1 cellular context compared by ENCODE assay signal in the genomic region with DNA sequence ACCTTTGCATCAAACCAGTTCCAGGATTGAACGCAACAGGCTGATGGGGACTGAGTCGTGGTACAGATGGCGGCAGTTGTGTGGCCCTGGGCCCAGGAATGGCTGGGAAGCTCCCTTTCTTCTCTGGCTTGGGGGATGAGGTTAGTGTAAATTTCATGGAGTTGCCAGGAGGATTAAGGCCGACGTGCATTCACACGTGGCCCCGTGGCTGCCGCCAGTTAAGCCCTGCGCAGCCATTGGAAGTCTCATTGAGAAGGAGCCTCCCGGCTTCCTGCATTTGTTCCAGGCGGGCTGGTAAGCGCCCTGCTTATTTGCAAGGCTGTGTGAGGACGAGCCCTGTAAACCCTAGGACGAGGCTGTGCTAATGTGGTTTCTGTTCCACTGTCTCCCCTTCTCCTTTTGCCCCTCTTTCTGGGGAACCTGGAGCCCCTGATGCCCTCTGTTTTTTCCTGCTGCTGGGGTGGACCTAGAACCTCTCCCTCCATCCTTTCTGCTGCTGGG.
TF ChIP-seq lines count a peak whose summit lies in the region.

No MANE protein-coding gene starts in this region.

TF ChIP-seq in K562, 482 proteins besides CTCF, POLR2A, EP300 and RAD21 (continued from another document):
- TF ChIP-seq, protein P1, sequence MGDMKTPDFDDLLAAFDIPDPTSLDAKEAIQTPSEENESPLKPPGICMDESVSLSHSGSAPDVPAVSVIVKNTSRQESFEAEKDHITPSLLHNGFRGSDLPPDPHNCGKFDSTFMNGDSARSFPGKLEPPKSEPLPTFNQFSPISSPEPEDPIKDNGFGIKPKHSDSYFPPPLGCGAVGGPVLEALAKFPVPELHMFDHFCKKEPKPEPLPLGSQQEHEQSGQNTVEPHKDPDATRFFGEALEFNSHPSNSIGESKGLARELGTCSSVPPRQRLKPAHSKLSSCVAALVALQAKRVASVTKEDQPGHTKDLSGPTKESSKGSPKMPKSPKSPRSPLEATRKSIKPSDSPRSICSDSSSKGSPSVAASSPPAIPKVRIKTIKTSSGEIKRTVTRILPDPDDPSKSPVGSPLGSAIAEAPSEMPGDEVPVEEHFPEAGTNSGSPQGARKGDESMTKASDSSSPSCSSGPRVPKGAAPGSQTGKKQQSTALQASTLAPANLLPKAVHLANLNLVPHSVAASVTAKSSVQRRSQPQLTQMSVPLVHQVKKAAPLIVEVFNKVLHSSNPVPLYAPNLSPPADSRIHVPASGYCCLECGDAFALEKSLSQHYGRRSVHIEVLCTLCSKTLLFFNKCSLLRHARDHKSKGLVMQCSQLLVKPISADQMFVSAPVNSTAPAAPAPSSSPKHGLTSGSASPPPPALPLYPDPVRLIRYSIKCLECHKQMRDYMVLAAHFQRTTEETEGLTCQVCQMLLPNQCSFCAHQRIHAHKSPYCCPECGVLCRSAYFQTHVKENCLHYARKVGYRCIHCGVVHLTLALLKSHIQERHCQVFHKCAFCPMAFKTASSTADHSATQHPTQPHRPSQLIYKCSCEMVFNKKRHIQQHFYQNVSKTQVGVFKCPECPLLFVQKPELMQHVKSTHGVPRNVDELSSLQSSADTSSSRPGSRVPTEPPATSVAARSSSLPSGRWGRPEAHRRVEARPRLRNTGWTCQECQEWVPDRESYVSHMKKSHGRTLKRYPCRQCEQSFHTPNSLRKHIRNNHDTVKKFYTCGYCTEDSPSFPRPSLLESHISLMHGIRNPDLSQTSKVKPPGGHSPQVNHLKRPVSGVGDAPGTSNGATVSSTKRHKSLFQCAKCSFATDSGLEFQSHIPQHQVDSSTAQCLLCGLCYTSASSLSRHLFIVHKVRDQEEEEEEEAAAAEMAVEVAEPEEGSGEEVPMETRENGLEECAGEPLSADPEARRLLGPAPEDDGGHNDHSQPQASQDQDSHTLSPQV (IDR thresholded peaks at IDR 0.05) = peak; percentile 19; the same call in 1 of the 2 replicates
- TF ChIP-seq NFYB (IDR thresholded peaks at IDR 0.05; ENCODE audit: extremely low read depth, insufficient read length) (no peak), ZNF408 (CRISPR knock-in tag; IDR thresholded peaks at IDR 0.05; ENCODE audit: low read depth) (no peak), CBX8 (IDR thresholded peaks at IDR 0.05; ENCODE audit: borderline replicate concordance, extremely low read depth, low read depth, low read length, poor library complexity, severe bottlenecking) (no peak), ASH1L (IDR thresholded peaks at IDR 0.05; ENCODE audit: borderline replicate concordance, low read depth, partially characterized antibody) (no peak), NRF1 (conservative IDR thresholded peaks at IDR 0.05 in 1 of 2, IDR thresholded peaks at IDR 0.05 in 1 of 2) (peak; percentile 66 to 71), TEAD1 (CRISPR knock-in tag; IDR thresholded peaks at IDR 0.05) (peak in 1 of 2 experiments; percentile 47; a peak in 1 of 4 replicates), SMARCE1 (IDR thresholded peaks at IDR 0.05) (no peak), NR1H2 (CRISPR knock-in tag; IDR thresholded peaks at IDR 0.05) (no peak), ELF4 (CRISPR knock-in tag; IDR thresholded peaks at IDR 0.05) (no peak), HCFC1 (IDR thresholded peaks at IDR 0.05; ENCODE audit: low read depth, low read length) (no peak), HSF4 (CRISPR knock-in tag; IDR thresholded peaks at IDR 0.05; ENCODE audit: borderline replicate concordance) (no peak), SMAD3 (CRISPR knock-in tag; conservative IDR thresholded peaks at IDR 0.05) (no peak), FOXK2 (conservative IDR thresholded peaks at IDR 0.05 in 1 of 2, IDR thresholded peaks at IDR 0.05 in 1 of 2; ENCODE audit: low read depth in 2 of 2) (no peak; a peak in 1 of 4 replicates), ZNF707 (CRISPR knock-in tag; conservative IDR thresholded peaks at IDR 0.05) (no peak), SIN3A (IDR thresholded peaks at IDR 0.05; ENCODE audit: borderline replicate concordance in 2 of 2, control insufficient read depth in 1 of 2, low read depth in 2 of 2, low read length in 2 of 2) (peak in 1 of 2 experiments; percentile 24; a peak in 1 of 4 replicates), PHF21A (IDR thresholded peaks at IDR 0.05; ENCODE audit: borderline replicate concordance, low read depth) (no peak), ZNF444 (CRISPR knock-in tag; IDR thresholded peaks at IDR 0.05) (0 out of 2 replicates have a peak, but pooled peaks have one; percentile 43), ZNF766 (CRISPR knock-in tag; conservative IDR thresholded peaks at IDR 0.05) (no peak), ZNF143 (CRISPR knock-in tag; IDR thresholded peaks at IDR 0.05) (no peak), ZNF12 (CRISPR knock-in tag; IDR thresholded peaks at IDR 0.05) (no peak), FIP1L1 (IDR thresholded peaks at IDR 0.05; ENCODE audit: low read depth, low read length, poor library complexity, severe bottlenecking) (no peak)
- TF ChIP-seq, protein P2, sequence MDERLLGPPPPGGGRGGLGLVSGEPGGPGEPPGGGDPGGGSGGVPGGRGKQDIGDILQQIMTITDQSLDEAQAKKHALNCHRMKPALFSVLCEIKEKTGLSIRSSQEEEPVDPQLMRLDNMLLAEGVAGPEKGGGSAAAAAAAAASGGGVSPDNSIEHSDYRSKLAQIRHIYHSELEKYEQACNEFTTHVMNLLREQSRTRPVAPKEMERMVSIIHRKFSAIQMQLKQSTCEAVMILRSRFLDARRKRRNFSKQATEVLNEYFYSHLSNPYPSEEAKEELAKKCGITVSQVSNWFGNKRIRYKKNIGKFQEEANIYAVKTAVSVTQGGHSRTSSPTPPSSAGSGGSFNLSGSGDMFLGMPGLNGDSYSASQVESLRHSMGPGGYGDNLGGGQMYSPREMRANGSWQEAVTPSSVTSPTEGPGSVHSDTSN (CRISPR knock-in tag; IDR thresholded peaks at IDR 0.05; ENCODE audit: low read depth) = no peak
- TF ChIP-seq, protein P2 (tag; conservative IDR thresholded peaks at IDR 0.05; ENCODE audit: low read depth) = no peak
- TF ChIP-seq, protein P3, sequence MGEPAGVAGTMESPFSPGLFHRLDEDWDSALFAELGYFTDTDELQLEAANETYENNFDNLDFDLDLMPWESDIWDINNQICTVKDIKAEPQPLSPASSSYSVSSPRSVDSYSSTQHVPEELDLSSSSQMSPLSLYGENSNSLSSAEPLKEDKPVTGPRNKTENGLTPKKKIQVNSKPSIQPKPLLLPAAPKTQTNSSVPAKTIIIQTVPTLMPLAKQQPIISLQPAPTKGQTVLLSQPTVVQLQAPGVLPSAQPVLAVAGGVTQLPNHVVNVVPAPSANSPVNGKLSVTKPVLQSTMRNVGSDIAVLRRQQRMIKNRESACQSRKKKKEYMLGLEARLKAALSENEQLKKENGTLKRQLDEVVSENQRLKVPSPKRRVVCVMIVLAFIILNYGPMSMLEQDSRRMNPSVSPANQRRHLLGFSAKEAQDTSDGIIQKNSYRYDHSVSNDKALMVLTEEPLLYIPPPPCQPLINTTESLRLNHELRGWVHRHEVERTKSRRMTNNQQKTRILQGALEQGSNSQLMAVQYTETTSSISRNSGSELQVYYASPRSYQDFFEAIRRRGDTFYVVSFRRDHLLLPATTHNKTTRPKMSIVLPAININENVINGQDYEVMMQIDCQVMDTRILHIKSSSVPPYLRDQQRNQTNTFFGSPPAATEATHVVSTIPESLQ (CRISPR knock-in tag; IDR thresholded peaks at IDR 0.05) = no peak
- TF ChIP-seq, protein P4, sequence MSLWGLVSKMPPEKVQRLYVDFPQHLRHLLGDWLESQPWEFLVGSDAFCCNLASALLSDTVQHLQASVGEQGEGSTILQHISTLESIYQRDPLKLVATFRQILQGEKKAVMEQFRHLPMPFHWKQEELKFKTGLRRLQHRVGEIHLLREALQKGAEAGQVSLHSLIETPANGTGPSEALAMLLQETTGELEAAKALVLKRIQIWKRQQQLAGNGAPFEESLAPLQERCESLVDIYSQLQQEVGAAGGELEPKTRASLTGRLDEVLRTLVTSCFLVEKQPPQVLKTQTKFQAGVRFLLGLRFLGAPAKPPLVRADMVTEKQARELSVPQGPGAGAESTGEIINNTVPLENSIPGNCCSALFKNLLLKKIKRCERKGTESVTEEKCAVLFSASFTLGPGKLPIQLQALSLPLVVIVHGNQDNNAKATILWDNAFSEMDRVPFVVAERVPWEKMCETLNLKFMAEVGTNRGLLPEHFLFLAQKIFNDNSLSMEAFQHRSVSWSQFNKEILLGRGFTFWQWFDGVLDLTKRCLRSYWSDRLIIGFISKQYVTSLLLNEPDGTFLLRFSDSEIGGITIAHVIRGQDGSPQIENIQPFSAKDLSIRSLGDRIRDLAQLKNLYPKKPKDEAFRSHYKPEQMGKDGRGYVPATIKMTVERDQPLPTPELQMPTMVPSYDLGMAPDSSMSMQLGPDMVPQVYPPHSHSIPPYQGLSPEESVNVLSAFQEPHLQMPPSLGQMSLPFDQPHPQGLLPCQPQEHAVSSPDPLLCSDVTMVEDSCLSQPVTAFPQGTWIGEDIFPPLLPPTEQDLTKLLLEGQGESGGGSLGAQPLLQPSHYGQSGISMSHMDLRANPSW (CRISPR knock-in tag; IDR thresholded peaks at IDR 0.05) = no peak
- TF ChIP-seq, protein P5, sequence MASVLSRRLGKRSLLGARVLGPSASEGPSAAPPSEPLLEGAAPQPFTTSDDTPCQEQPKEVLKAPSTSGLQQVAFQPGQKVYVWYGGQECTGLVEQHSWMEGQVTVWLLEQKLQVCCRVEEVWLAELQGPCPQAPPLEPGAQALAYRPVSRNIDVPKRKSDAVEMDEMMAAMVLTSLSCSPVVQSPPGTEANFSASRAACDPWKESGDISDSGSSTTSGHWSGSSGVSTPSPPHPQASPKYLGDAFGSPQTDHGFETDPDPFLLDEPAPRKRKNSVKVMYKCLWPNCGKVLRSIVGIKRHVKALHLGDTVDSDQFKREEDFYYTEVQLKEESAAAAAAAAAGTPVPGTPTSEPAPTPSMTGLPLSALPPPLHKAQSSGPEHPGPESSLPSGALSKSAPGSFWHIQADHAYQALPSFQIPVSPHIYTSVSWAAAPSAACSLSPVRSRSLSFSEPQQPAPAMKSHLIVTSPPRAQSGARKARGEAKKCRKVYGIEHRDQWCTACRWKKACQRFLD (CRISPR knock-in tag; IDR thresholded peaks at IDR 0.05) = no peak
- TF ChIP-seq, protein P6, sequence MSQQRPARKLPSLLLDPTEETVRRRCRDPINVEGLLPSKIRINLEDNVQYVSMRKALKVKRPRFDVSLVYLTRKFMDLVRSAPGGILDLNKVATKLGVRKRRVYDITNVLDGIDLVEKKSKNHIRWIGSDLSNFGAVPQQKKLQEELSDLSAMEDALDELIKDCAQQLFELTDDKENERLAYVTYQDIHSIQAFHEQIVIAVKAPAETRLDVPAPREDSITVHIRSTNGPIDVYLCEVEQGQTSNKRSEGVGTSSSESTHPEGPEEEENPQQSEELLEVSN (IDR thresholded peaks at IDR 0.05; ENCODE audit: borderline replicate concordance in 1 of 2, extremely low read depth in 1 of 2, insufficient read depth in 1 of 2, insufficient read length in 1 of 2, low read depth in 1 of 2, low read length in 1 of 2, poor library complexity in 1 of 2, severe bottlenecking in 1 of 2) = peak in 1 of 2 experiments; percentile 55
- TF ChIP-seq, protein P7, sequence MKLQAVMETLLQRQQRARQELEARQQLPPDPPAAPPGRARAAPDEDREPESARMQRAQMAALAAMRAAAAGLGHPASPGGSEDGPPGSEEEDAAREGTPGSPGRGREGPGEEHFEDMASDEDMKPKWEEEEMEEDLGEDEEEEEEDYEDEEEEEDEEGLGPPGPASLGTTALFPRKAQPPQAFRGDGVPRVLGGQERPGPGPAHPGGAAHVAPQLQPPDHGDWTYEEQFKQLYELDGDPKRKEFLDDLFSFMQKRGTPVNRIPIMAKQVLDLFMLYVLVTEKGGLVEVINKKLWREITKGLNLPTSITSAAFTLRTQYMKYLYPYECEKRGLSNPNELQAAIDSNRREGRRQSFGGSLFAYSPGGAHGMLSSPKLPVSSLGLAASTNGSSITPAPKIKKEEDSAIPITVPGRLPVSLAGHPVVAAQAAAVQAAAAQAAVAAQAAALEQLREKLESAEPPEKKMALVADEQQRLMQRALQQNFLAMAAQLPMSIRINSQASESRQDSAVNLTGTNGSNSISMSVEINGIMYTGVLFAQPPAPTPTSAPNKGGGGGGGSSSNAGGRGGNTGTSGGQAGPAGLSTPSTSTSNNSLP (IDR thresholded peaks at IDR 0.05; ENCODE audit: borderline replicate concordance, low read depth, low read length) = no peak
- TF ChIP-seq, protein P8, sequence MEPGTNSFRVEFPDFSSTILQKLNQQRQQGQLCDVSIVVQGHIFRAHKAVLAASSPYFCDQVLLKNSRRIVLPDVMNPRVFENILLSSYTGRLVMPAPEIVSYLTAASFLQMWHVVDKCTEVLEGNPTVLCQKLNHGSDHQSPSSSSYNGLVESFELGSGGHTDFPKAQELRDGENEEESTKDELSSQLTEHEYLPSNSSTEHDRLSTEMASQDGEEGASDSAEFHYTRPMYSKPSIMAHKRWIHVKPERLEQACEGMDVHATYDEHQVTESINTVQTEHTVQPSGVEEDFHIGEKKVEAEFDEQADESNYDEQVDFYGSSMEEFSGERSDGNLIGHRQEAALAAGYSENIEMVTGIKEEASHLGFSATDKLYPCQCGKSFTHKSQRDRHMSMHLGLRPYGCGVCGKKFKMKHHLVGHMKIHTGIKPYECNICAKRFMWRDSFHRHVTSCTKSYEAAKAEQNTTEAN (CRISPR knock-in tag; IDR thresholded peaks at IDR 0.05) = no peak
- TF ChIP-seq, protein P9, sequence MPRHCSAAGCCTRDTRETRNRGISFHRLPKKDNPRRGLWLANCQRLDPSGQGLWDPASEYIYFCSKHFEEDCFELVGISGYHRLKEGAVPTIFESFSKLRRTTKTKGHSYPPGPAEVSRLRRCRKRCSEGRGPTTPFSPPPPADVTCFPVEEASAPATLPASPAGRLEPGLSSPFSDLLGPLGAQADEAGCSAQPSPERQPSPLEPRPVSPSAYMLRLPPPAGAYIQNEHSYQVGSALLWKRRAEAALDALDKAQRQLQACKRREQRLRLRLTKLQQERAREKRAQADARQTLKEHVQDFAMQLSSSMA (CRISPR knock-in tag; IDR thresholded peaks at IDR 0.05) = no peak
TF ChIP-seq in K562: peak in this region for 16.
